In genomic region chr12:31206038-31206670, GRCh38 we compare ENCODE assay signal across 10 cellular contexts.
DNase-seq lines count a peak whose midpoint lies in the region; ATAC-seq and TF ChIP-seq lines count a peak whose summit lies in the region.
"Had no signal": no experiment of that assay in that cellular context is flagged by ENCODE, and none has a peak within 500 bp of the region (broad histone marks: within the 10 kb centered on the region; RNA-seq: fewer than 3 reads in every experiment).

No MANE protein-coding gene starts in this region.

- H3K4me1 Mint-ChIP-seq in Calu3 (ENCODE audit: low read depth, unreplicated experiment) = peaks cover 74% of the 10 kb centered on the region
- H3K4me1 Mint-ChIP-seq in stimulated activated naive CD8-positive, alpha-beta T cell treated with anti-CD3 and anti-CD28 coated beads, Interleukin-15, amount 100 ng/mL, for 72 hours = peaks cover 14% of the 10 kb centered on the region

- H3K9me3 Mint-ChIP-seq in Calu3 (ENCODE audit: low read depth, unreplicated experiment) = peaks cover 2% of the 10 kb centered on the region
- no peaks in the 10 kb centered on the region for H3K9me3 Mint-ChIP-seq in stimulated activated naive CD8-positive, alpha-beta T cell treated with anti-CD3 and anti-CD28 coated beads, Interleukin-15, amount 100 ng/mL, for 72 hours

- peak overlapping the region; percentile 82 for H3K27ac Mint-ChIP-seq in Calu3 (ENCODE audit: unreplicated experiment)
- no peak overlapping the region for H3K27ac Mint-ChIP-seq in stimulated activated naive CD8-positive, alpha-beta T cell treated with anti-CD3 and anti-CD28 coated beads, Interleukin-15, amount 100 ng/mL, for 72 hours

- intact Hi-C loops in Calu3 (cut with micrococcal nuclease; ENCODE audit: unreplicated experiment) = loop anchor here (5.0 kb wide), 1 partner anchor 449 kb away; no protein-coding TSS in a partner anchor

- no peak for TF ChIP-seq CTCF in Calu3 (IDR thresholded peaks at IDR 0.05; ENCODE audit: unreplicated experiment)

- TSS peak; percentile 88 for BruUV-seq in Calu3 (replicated peaks; lab: Mats Ljungman, UMichigan)

- CTCF ChIA-PET in Calu3 (lab: Charles Lee) = no interaction called here

- ATAC-seq in GM21737 (IDR thresholded peaks at IDR 0.05; ENCODE audit: unreplicated experiment) = no peak
- no peak for ATAC-seq in stimulated activated naive CD8-positive, alpha-beta T cell treated with anti-CD3 and anti-CD28 coated beads, Interleukin-15, amount 100 ng/mL, for 72 hours

- H3K27me3 Mint-ChIP-seq in Calu3 (ENCODE audit: unreplicated experiment) = no peaks in the 10 kb centered on the region
- peaks cover 7% of the 10 kb centered on the region for H3K27me3 Mint-ChIP-seq in stimulated activated naive CD8-positive, alpha-beta T cell treated with anti-CD3 and anti-CD28 coated beads, Interleukin-15, amount 100 ng/mL, for 72 hours

- DNase-seq in Calu3 = peak; percentile 75
- peak; percentile 47 for DNase-seq in LoVo (ENCODE audit: low spot score)
- peak; percentile 41 to 55 for DNase-seq in dermis microvascular lymphatic vessel endothelial cell (ENCODE audit: low read depth in 2 of 2)
- peak; percentile 70 for DNase-seq in kidney tubule cell (ENCODE audit: low spot score)
- no peak for DNase-seq in activated CD4-positive, CD25-positive, alpha-beta regulatory T cell treated with anti-CD3 and anti-CD28 coated beads, Interleukin-2, amount 50 U/mL, for 72 hours
- no peak for DNase-seq in NCI-H2107 (lab: John Stamatoyannopoulos, UW)
- no peak for DNase-seq in stimulated activated naive CD8-positive, alpha-beta T cell treated with anti-CD3 and anti-CD28 coated beads, Interleukin-15, amount 100 ng/mL, for 72 hours
- DNase-seq: activated gamma-delta T cell, NCI-H524 had no signal

- no peak overlapping the region for H3K4me3 Mint-ChIP-seq in Calu3 (ENCODE audit: low read depth, unreplicated experiment)
- H3K4me3 Mint-ChIP-seq in stimulated activated naive CD8-positive, alpha-beta T cell treated with anti-CD3 and anti-CD28 coated beads, Interleukin-15, amount 100 ng/mL, for 72 hours = no peak overlapping the region

- peaks cover 26% of the 10 kb centered on the region for H3K36me3 Mint-ChIP-seq in Calu3 (ENCODE audit: insufficient read depth, unreplicated experiment)

Comparison
In these comparisons a context has a peak if more than half of its experiments do, and no peak if none do; other contexts are left out.
1. DNase-seq: peak in Calu3 (single experiment), LoVo (single experiment), dermis microvascular lymphatic vessel endothelial cell (2 of 2) and kidney tubule cell (single experiment); none in activated CD4-positive, CD25-positive, alpha-beta regulatory T cell treated with anti-CD3 and anti-CD28 coated beads, Interleukin-2, amount 50 U/mL, for 72 hours (single experiment), NCI-H2107 (single experiment) and stimulated activated naive CD8-positive, alpha-beta T cell treated with anti-CD3 and anti-CD28 coated beads, Interleukin-15, amount 100 ng/mL, for 72 hours (0 of 2).